In the genomic region with DNA sequence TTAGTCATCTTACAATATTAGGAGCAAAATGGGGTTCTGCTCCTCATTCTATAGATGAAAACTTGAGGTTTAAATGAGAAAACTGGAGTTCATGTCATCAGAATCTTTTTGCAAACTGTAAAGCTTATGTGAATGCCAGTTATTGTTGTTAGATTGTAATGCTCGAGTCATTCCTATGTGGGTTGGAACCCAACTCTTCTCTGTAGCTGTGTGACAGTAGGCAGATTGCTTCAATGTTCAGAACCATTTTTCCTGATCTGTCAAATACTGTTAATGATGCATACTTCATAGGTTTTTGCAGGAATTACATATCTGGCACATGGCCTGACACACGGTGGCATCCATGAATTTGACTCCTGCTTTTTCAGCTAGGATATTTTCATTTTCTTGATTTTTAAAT, we compare ENCODE assay signal across 22 cellular contexts.
DNase-seq lines count a peak whose midpoint lies in the region; ATAC-seq and TF ChIP-seq lines count a peak whose summit lies in the region.
"Had no signal": no experiment of that assay in that cellular context is flagged by ENCODE, and none has a peak within 500 bp of the region (broad histone marks: within the 10 kb centered on the region; RNA-seq: fewer than 3 reads in every experiment).

No MANE protein-coding gene starts in this region.

- no peak overlapping the region for H2AFZ ChIP-seq in fibroblast of lung (ENCODE audit: low read length)

- DNase-seq in GM03348 (ENCODE audit: low spot score) (peak; percentile 20), RWPE2 (ENCODE audit: low spot score) (no peak), fibroblast of lung (ENCODE audit: low read depth in 2 of 2) (peak in 1 of 2 donors; percentile 38), left colon (no peak)
- DNase-seq in activated T-cell treated with anti-CD3 and anti-CD28 coated beads, Interleukin-2, amount 50 U/mL, for 4 hours, result no peak
- DNase-seq: activated CD4-positive, alpha-beta memory T cell treated with anti-CD3 and anti-CD28 coated beads, Interleukin-2, amount 10 ng/mL, durations not matched to agents 7 days and 5 days; activated T-cell treated with anti-CD3 and anti-CD28 coated beads for 4 hours; DND-41; heart right ventricle; MG63; NCI-H1417; NCI-H524 treated with DMSO at 0.1 percent for 48 hours; stimulated activated CD4-positive, alpha-beta T cell treated with anti-CD3 and anti-CD28 coated beads, Interleukin-4, amount 100 ng/mL, for 1 hour; stimulated activated naive CD4-positive, alpha-beta T cell treated with Interleukin-2 at 50 U/mL for 16 hours; T-helper 9 cell; tibial artery had no signal

- peaks cover 13% of the 10 kb centered on the region for H3K36me3 Mint-ChIP-seq in activated T-cell treated with anti-CD3 and anti-CD28 coated beads, Interleukin-2, amount 50 U/mL, for 4 hours (ENCODE audit: insufficient read depth)

- H3K27ac ChIP-seq in RWPE2 (ENCODE audit: poor library complexity, severe bottlenecking), result peak overlapping the region; percentile 90
- no peak overlapping the region for H3K27ac ChIP-seq in fibroblast of lung (ENCODE audit: insufficient read depth, low read length)
- H3K27ac ChIP-seq: neutrophil, RWPE1, tibial artery had no signal

- H3K9ac ChIP-seq in fibroblast of lung (ENCODE audit: insufficient read depth, low read length) (no peak overlapping the region), skeletal muscle satellite cell (ENCODE audit: low read depth, low read length) (no peak overlapping the region)

- peaks cover 8% of the 10 kb centered on the region for H3K79me2 ChIP-seq in fibroblast of lung (ENCODE audit: control insufficient read depth, insufficient read depth, low read length)

- H3K4me1 Mint-ChIP-seq in activated T-cell treated with anti-CD3 and anti-CD28 coated beads, Interleukin-2, amount 50 U/mL, for 4 hours (ENCODE audit: low read depth), result no peaks in the 10 kb centered on the region
- H3K4me1 Mint-ChIP-seq: activated CD4-positive, alpha-beta memory T cell treated with anti-CD3 and anti-CD28 coated beads, Interleukin-2, amount 10 ng/mL, durations not matched to agents 7 days and 5 days had no signal

- no peak for ATAC-seq in RWPE2 (ENCODE audit: low read depth)
- no peak for ATAC-seq in left colon
- no peak for ATAC-seq in HG02623 (IDR thresholded peaks at IDR 0.05; ENCODE audit: unreplicated experiment)
- ATAC-seq in activated T-cell treated with anti-CD3 and anti-CD28 coated beads, Interleukin-2, amount 50 U/mL, for 4 hours, result no peak
- ATAC-seq: heart right ventricle had no signal

- TF ChIP-seq CTCF in RWPE2 (IDR thresholded peaks at IDR 0.05; ENCODE audit: poor library complexity, severe bottlenecking) (no peak), fibroblast of lung (conservative IDR thresholded peaks at IDR 0.05 in 1 of 2, IDR thresholded peaks at IDR 0.05 in 1 of 2; ENCODE audit: low read depth in 1 of 2, low read length in 2 of 2) (no peak)

- H3K9me3 ChIP-seq in RWPE2 (ENCODE audit: severe bottlenecking) (no peaks in the 10 kb centered on the region), fibroblast of lung (ENCODE audit: control insufficient read depth, insufficient read depth, low read depth, low read length) (no peaks in the 10 kb centered on the region), skeletal muscle satellite cell (replicated peaks; ENCODE audit: low read length) (no peaks in the 10 kb centered on the region)
- H3K9me3 ChIP-seq: neutrophil, tibial artery had no signal

- intact Hi-C loops in left colon (cut with DNase I, micrococcal nuclease), result no loop called here

- no peak overlapping the region for H3K4me3 Mint-ChIP-seq in activated T-cell treated with anti-CD3 and anti-CD28 coated beads, Interleukin-2, amount 50 U/mL, for 4 hours
- H3K4me3 Mint-ChIP-seq: activated CD4-positive, alpha-beta memory T cell treated with anti-CD3 and anti-CD28 coated beads, Interleukin-2, amount 10 ng/mL, durations not matched to agents 7 days and 5 days; dendritic cell treated with granulocyte-macrophage colony-stimulating factor and Interleukin-4, amounts not matched to agents 40 ng/mL and 50 ng/mL, for 4 days had no signal

- peak overlapping the region; percentile 62 for H3K4me2 ChIP-seq in fibroblast of lung (ENCODE audit: extremely low read depth, insufficient read depth, low read length)
- peak overlapping the region; percentile 45 for H3K4me2 ChIP-seq in skeletal muscle satellite cell (ENCODE audit: low read length)

- H3K4me1 ChIP-seq in RWPE2 (ENCODE audit: insufficient read depth, poor library complexity, severe bottlenecking) (peaks cover 35% of the 10 kb centered on the region), fibroblast of lung (ENCODE audit: control insufficient read depth, extremely low read depth, insufficient read depth, low read length) (peaks cover 7% of the 10 kb centered on the region), skeletal muscle satellite cell (ENCODE audit: control insufficient read depth, insufficient read depth, low read length) (peaks cover 34% of the 10 kb centered on the region)

- H4K20me1 ChIP-seq in fibroblast of lung (ENCODE audit: control insufficient read depth, extremely low read depth, insufficient read depth, low read length), result no peaks in the 10 kb centered on the region

- H3K9me3 Mint-ChIP-seq in activated T-cell treated with anti-CD3 and anti-CD28 coated beads, Interleukin-2, amount 50 U/mL, for 4 hours, result no peaks in the 10 kb centered on the region
- H3K9me3 Mint-ChIP-seq: activated CD4-positive, alpha-beta memory T cell treated with anti-CD3 and anti-CD28 coated beads, Interleukin-2, amount 10 ng/mL, durations not matched to agents 7 days and 5 days; dendritic cell treated with granulocyte-macrophage colony-stimulating factor and Interleukin-4, amounts not matched to agents 40 ng/mL and 50 ng/mL, for 4 days had no signal

- no peaks in the 10 kb centered on the region for H3K27me3 Mint-ChIP-seq in activated T-cell treated with anti-CD3 and anti-CD28 coated beads, Interleukin-2, amount 50 U/mL, for 4 hours (ENCODE audit: low read depth)
- H3K27me3 Mint-ChIP-seq: activated CD4-positive, alpha-beta memory T cell treated with anti-CD3 and anti-CD28 coated beads, Interleukin-2, amount 10 ng/mL, durations not matched to agents 7 days and 5 days; dendritic cell treated with granulocyte-macrophage colony-stimulating factor and Interleukin-4, amounts not matched to agents 40 ng/mL and 50 ng/mL, for 4 days had no signal

- H3K4me3 ChIP-seq in RWPE2 (ENCODE audit: severe bottlenecking), result no peak overlapping the region
- no peak overlapping the region for H3K4me3 ChIP-seq in fibroblast of lung (replicated peaks in 1 of 4; ENCODE audit: control extremely low read depth in 1 of 4, insufficient read depth in 1 of 4, low read depth in 3 of 4, low read length in 4 of 4)
- no peak overlapping the region for H3K4me3 ChIP-seq in skeletal muscle satellite cell (ENCODE audit: low read length)
- H3K4me3 ChIP-seq: heart right ventricle, MG63, smooth muscle cell, tibial artery had no signal

- H3K27me3 ChIP-seq in RWPE2 (ENCODE audit: insufficient read depth, poor library complexity, severe bottlenecking) (no peaks in the 10 kb centered on the region), fibroblast of lung (ENCODE audit: control insufficient read depth, insufficient read depth, low read length) (no peaks in the 10 kb centered on the region), skeletal muscle satellite cell (ENCODE audit: control insufficient read depth, insufficient read depth, low read length) (no peaks in the 10 kb centered on the region)
- H3K27me3 ChIP-seq: heart right ventricle, MG63, neutrophil, tibial artery had no signal

- H3K36me3 ChIP-seq in RWPE2 (ENCODE audit: low read depth), result no peaks in the 10 kb centered on the region
- no peaks in the 10 kb centered on the region for H3K36me3 ChIP-seq in fibroblast of lung (ENCODE audit: control insufficient read depth, insufficient read depth, low read length)
- no peaks in the 10 kb centered on the region for H3K36me3 ChIP-seq in skeletal muscle satellite cell (ENCODE audit: insufficient read depth, low read length)
- H3K36me3 ChIP-seq: heart right ventricle, neutrophil, tibial artery had no signal
